ENCODE assay signal across 1 cellular context in the genomic region with DNA sequence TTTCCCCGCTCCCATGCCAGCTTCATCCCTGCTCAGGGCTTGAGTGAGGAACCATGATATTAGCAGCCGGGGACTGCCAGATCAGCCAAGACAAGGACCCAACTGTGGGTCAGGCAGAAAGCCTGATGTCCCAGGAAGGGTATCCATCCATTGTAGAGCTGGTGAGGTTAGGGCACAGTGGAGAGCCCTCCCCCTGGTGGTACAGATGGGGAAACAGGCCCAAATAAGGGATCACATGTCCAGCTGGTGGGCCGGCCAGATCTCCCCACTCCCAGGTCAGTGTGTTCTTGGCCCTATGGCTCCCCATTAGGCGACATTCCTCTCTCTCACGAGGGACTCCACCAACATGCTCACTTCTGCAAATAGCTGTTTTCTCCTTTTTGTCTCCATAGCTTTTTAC.
TF ChIP-seq lines count a peak whose summit lies in the region.

No MANE protein-coding gene starts in this region.

TF ChIP-seq in SK-N-SH treated with all-trans-retinoic acid at 6 μM for 48 hours, 23 proteins besides CTCF, POLR2A, EP300 and RAD21 (continued from another document):
- TF ChIP-seq, protein P1, sequence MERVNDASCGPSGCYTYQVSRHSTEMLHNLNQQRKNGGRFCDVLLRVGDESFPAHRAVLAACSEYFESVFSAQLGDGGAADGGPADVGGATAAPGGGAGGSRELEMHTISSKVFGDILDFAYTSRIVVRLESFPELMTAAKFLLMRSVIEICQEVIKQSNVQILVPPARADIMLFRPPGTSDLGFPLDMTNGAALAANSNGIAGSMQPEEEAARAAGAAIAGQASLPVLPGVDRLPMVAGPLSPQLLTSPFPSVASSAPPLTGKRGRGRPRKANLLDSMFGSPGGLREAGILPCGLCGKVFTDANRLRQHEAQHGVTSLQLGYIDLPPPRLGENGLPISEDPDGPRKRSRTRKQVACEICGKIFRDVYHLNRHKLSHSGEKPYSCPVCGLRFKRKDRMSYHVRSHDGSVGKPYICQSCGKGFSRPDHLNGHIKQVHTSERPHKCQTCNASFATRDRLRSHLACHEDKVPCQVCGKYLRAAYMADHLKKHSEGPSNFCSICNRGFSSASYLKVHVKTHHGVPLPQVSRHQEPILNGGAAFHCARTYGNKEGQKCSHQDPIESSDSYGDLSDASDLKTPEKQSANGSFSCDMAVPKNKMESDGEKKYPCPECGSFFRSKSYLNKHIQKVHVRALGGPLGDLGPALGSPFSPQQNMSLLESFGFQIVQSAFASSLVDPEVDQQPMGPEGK (CRISPR knock-in tag; IDR thresholded peaks at IDR 0.05; ENCODE audit: borderline replicate concordance), result no peak
- TF ChIP-seq ZNF8 (CRISPR knock-in tag; IDR thresholded peaks at IDR 0.05), result no peak
- TF ChIP-seq SNAI2 (CRISPR knock-in tag; IDR thresholded peaks at IDR 0.05), result no peak
- no peak for TF ChIP-seq ZC3H10 (CRISPR knock-in tag; IDR thresholded peaks at IDR 0.05)
- TF ChIP-seq, protein P2, sequence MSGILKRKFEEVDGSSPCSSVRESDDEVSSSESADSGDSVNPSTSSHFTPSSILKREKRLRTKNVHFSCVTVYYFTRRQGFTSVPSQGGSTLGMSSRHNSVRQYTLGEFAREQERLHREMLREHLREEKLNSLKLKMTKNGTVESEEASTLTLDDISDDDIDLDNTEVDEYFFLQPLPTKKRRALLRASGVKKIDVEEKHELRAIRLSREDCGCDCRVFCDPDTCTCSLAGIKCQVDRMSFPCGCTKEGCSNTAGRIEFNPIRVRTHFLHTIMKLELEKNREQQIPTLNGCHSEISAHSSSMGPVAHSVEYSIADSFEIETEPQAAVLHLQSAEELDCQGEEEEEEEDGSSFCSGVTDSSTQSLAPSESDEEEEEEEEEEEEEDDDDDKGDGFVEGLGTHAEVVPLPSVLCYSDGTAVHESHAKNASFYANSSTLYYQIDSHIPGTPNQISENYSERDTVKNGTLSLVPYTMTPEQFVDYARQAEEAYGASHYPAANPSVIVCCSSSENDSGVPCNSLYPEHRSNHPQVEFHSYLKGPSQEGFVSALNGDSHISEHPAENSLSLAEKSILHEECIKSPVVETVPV (CRISPR knock-in tag; IDR thresholded peaks at IDR 0.05), result no peak
- TF ChIP-seq CSDC2 (CRISPR knock-in tag; IDR thresholded peaks at IDR 0.05), result no peak
- no peak for TF ChIP-seq BACH2 (CRISPR knock-in tag; IDR thresholded peaks at IDR 0.05; ENCODE audit: borderline replicate concordance)
- no peak for TF ChIP-seq TCF4 (CRISPR knock-in tag; IDR thresholded peaks at IDR 0.05; ENCODE audit: borderline replicate concordance)
